Comparison of ENCODE assay signal across 7 cellular contexts in the genomic region with DNA sequence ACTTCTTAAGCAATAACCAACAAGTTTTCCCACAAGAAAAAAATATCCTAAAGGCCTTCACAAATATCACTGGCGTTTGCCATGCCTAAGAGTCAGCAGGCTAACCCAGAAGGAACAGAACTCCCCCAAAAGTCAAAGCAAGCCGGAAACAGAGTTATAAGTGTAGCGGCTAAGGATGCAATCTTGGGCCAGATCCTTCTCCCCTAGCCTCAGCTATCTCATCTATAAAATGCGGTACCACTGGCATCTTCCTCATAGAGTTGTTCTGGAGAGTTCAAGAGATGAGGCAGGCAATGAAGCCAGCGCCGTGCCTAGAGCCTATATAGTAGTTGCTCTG. TPM values are rescaled to one million over a fixed set of nuclear protein-coding genes. Genes with fewer than 3 reads are reported as not detected.
DNase-seq lines count a peak whose midpoint lies in the region; ATAC-seq and TF ChIP-seq lines count a peak whose summit lies in the region.

No MANE protein-coding gene starts in this region.

- peak overlapping the region; percentile 97 for H3K4me2 ChIP-seq in hepatocyte

- H3K27me3 ChIP-seq in hepatocyte = no peaks in the 10 kb centered on the region

- intact Hi-C loops in activated B cell treated with CpG ODN at 0.5 μM for 24 hours (cut with micrococcal nuclease) = loop anchor here (1.0 kb wide), 1 partner anchor 20 kb away; a partner anchor contains a TSS

- peak overlapping the region; percentile 94 for H3K4me3 Mint-ChIP-seq in activated B cell treated with CpG ODN at 0.5 μM for 24 hours
- peak overlapping the region; percentile 95 for H3K4me3 Mint-ChIP-seq in stimulated activated memory B cell treated with anti-CD40 and anti-IgM and Interleukin-4, amounts not matched to agents 10 μg/mL and 1 μg/mL and 100 μg/mL, for 72 hours

- no peaks in the 10 kb centered on the region for H3K36me3 ChIP-seq in hepatocyte (replicated peaks; ENCODE audit: insufficient read depth, low read depth)

- H4K20me1 ChIP-seq in hepatocyte (ENCODE audit: insufficient read depth, poor library complexity, severe bottlenecking) = no peaks in the 10 kb centered on the region

- no peaks in the 10 kb centered on the region for H3K9me3 Mint-ChIP-seq in activated B cell treated with CpG ODN at 0.5 μM for 24 hours
- H3K9me3 Mint-ChIP-seq in stimulated activated memory B cell treated with anti-CD40 and anti-IgM and Interleukin-4, amounts not matched to agents 10 μg/mL and 1 μg/mL and 100 μg/mL, for 72 hours = no peaks in the 10 kb centered on the region

- H3K79me2 ChIP-seq in hepatocyte = peaks cover 21% of the 10 kb centered on the region

- H3K27ac ChIP-seq in hepatocyte = peak overlapping the region; percentile 38

- POLR2A ChIA-PET in activated B cell treated with CpG ODN at 0.5 μM for 24 hours (lab: Charles Lee) = interaction anchor here (0.7 to 1.6 kb wide), 9 partner anchors 13 to 191 kb away, joined by 3 to 7 read pairs (median 4); a partner anchor contains a TSS

- peaks cover 36% of the 10 kb centered on the region for H3K4me1 Mint-ChIP-seq in activated B cell treated with CpG ODN at 0.5 μM for 24 hours
- H3K4me1 Mint-ChIP-seq in stimulated activated memory B cell treated with anti-CD40 and anti-IgM and Interleukin-4, amounts not matched to agents 10 μg/mL and 1 μg/mL and 100 μg/mL, for 72 hours = peaks cover 49% of the 10 kb centered on the region

- H2AFZ ChIP-seq in hepatocyte = peak overlapping the region; percentile 51

- no peaks in the 10 kb centered on the region for H3K9me3 ChIP-seq in hepatocyte (ENCODE audit: low read depth)

- H3K27me3 Mint-ChIP-seq in activated B cell treated with CpG ODN at 0.5 μM for 24 hours = no peaks in the 10 kb centered on the region
- no peaks in the 10 kb centered on the region for H3K27me3 Mint-ChIP-seq in stimulated activated memory B cell treated with anti-CD40 and anti-IgM and Interleukin-4, amounts not matched to agents 10 μg/mL and 1 μg/mL and 100 μg/mL, for 72 hours

- WGBS in hepatocyte (ENCODE audit: low lambda C conversion rate, missing lambda C conversion rate) = 23% methylated on average over 6 of the region's 6 CpGs

- no peak for TF ChIP-seq CTCF in activated B cell treated with CpG ODN at 0.5 μM for 24 hours (IDR thresholded peaks at IDR 0.05)
- TF ChIP-seq CTCF in hepatocyte (IDR thresholded peaks at IDR 0.05; ENCODE audit: poor library complexity) = no peak

- DNase-seq in activated B cell treated with CpG ODN at 0.5 μM for 24 hours (no peak), hepatocyte (ENCODE audit: low spot score) (no peak), germinal center (ENCODE audit: low spot score) (no peak), DMS53 treated with DMSO at 0.1 percent for 48 hours (lab: John Stamatoyannopoulos, UW; ENCODE audit: unreplicated experiment) (no peak)

- H3K9me2 ChIP-seq in hepatocyte (replicated peaks; ENCODE audit: insufficient read depth) = no peaks in the 10 kb centered on the region

- H3K4me1 ChIP-seq in hepatocyte (ENCODE audit: insufficient read depth) = peaks cover 22% of the 10 kb centered on the region

- H3K36me3 Mint-ChIP-seq in activated B cell treated with CpG ODN at 0.5 μM for 24 hours (ENCODE audit: low read depth) = peaks cover 46% of the 10 kb centered on the region
- H3K36me3 Mint-ChIP-seq in stimulated activated memory B cell treated with anti-CD40 and anti-IgM and Interleukin-4, amounts not matched to agents 10 μg/mL and 1 μg/mL and 100 μg/mL, for 72 hours = peaks cover 24% of the 10 kb centered on the region

- CTCF ChIA-PET in activated B cell treated with CpG ODN at 0.5 μM for 24 hours (lab: Charles Lee) = interaction anchor here (0.6 to 1.0 kb wide), 2 partner anchors 16 to 450 kb away, joined by 4 to 6 read pairs; no protein-coding TSS in a partner anchor

- ATAC-seq in HG02852 (IDR thresholded peaks at IDR 0.05; ENCODE audit: unreplicated experiment) (peak; percentile 4), activated B cell treated with CpG ODN at 0.5 μM for 24 hours (ENCODE audit: low read depth) (no peak), GM21576 (IDR thresholded peaks at IDR 0.05; ENCODE audit: unreplicated experiment) (no peak)
- no peak for ATAC-seq in stimulated activated memory B cell treated with anti-CD40 and anti-IgM and Interleukin-4, amounts not matched to agents 10 μg/mL and 1 μg/mL and 100 μg/mL, for 72 hours

- peak overlapping the region; percentile 39 for H3K4me3 ChIP-seq in hepatocyte

- peak overlapping the region; percentile 94 for H3K27ac Mint-ChIP-seq in activated B cell treated with CpG ODN at 0.5 μM for 24 hours
- peak overlapping the region; percentile 85 for H3K27ac Mint-ChIP-seq in stimulated activated memory B cell treated with anti-CD40 and anti-IgM and Interleukin-4, amounts not matched to agents 10 μg/mL and 1 μg/mL and 100 μg/mL, for 72 hours

RNA-seq across cellular contexts. Expression of a gene that starts 0.6 kb away (rescaled TPM):
- total RNA-seq in activated B cell treated with CpG ODN at 0.5 μM for 24 hours (41.4 and 50.6 TPM in 2 replicates), hepatocyte (19.2 and 22.4 TPM in 2 replicates)
- 57.1 and 61.9 TPM in 2 replicates for polyA plus RNA-seq in hepatocyte

RNA-seq across cellular contexts. Expression of a gene that starts 6.4 kb away (rescaled TPM):
- total RNA-seq in activated B cell treated with CpG ODN at 0.5 μM for 24 hours (1.7 and 1.8 TPM in 2 replicates), hepatocyte (1.6 and 3.7 TPM in 2 replicates)
- polyA plus RNA-seq in hepatocyte = 1.4 and 2.5 TPM in 2 replicates

RNA-seq across cellular contexts. Expression of a gene that starts 20.2 kb away (rescaled TPM):
- total RNA-seq in activated B cell treated with CpG ODN at 0.5 μM for 24 hours = 71.3 and 85.4 TPM in 2 replicates
- total RNA-seq in hepatocyte = 13.2 and 14.6 TPM in 2 replicates
- polyA plus RNA-seq in hepatocyte = 14.3 and 15.2 TPM in 2 replicates

RNA-seq across cellular contexts. Expression of a gene that starts 37.6 kb away (rescaled TPM):
- total RNA-seq in activated B cell treated with CpG ODN at 0.5 μM for 24 hours = 39.9 and 47.5 TPM in 2 replicates
- 31.8 and 37.3 TPM in 2 replicates for total RNA-seq in hepatocyte
- polyA plus RNA-seq in hepatocyte = 47.7 and 61.2 TPM in 2 replicates

RNA-seq across cellular contexts. Expression of a gene that starts 43.8 kb away (rescaled TPM):
- total RNA-seq in activated B cell treated with CpG ODN at 0.5 μM for 24 hours = 65.8 and 88.1 TPM in 2 replicates
- 38.1 and 47.9 TPM in 2 replicates for total RNA-seq in hepatocyte
- polyA plus RNA-seq in hepatocyte = 43.6 and 44.1 TPM in 2 replicates
